ENCODE assay signal across 2 cellular contexts in genomic region chr1:228445867-228446584, GRCh38.
TF ChIP-seq lines count a peak whose summit lies in the region.

No MANE protein-coding gene starts in this region.

TF ChIP-seq in HepG2, 621 proteins besides CTCF, POLR2A, EP300 and RAD21:
- TF ChIP-seq HMG20B (CRISPR knock-in tag; conservative IDR thresholded peaks at IDR 0.05), result no peak
- 0 out of 2 replicates have a peak, but pooled peaks have one; percentile 11 for TF ChIP-seq MNT (IDR thresholded peaks at IDR 0.05)
- no peak for TF ChIP-seq TFDP2 (CRISPR knock-in tag; IDR thresholded peaks at IDR 0.05)

TF ChIP-seq in SK-N-SH, 30 proteins besides CTCF, POLR2A, EP300 and RAD21:
- TF ChIP-seq ZBTB33 (IDR thresholded peaks at IDR 0.05; ENCODE audit: borderline replicate concordance, low read depth) (no peak), IRF3 (IDR thresholded peaks at IDR 0.05; ENCODE audit: low read depth, low read length) (no peak), YY1 (IDR thresholded peaks at IDR 0.05; ENCODE audit: low read depth) (no peak), TAF1 (IDR thresholded peaks at IDR 0.05; ENCODE audit: borderline replicate concordance, low read depth, low read length) (no peak), SMC3 (IDR thresholded peaks at IDR 0.05; ENCODE audit: low read depth, low read length) (no peak), ELF1 (IDR thresholded peaks at IDR 0.05) (no peak), PBX3 (IDR thresholded peaks at IDR 0.05) (no peak), MXI1 (IDR thresholded peaks at IDR 0.05; ENCODE audit: low read depth, low read length) (no peak), GATA2 (CRISPR knock-in tag; IDR thresholded peaks at IDR 0.05) (no peak), MEF2A (IDR thresholded peaks at IDR 0.05; ENCODE audit: borderline replicate concordance, low read depth) (no peak), MAX (IDR thresholded peaks at IDR 0.05; ENCODE audit: low read depth) (no peak), FOXJ3 (CRISPR knock-in tag; IDR thresholded peaks at IDR 0.05) (no peak), RXRA (IDR thresholded peaks at IDR 0.05; ENCODE audit: borderline replicate concordance, low read depth) (no peak), NRF1 (IDR thresholded peaks at IDR 0.05; ENCODE audit: low read depth, low read length) (no peak)
